ENCODE assay signal across 1 cellular context in the genomic region with DNA sequence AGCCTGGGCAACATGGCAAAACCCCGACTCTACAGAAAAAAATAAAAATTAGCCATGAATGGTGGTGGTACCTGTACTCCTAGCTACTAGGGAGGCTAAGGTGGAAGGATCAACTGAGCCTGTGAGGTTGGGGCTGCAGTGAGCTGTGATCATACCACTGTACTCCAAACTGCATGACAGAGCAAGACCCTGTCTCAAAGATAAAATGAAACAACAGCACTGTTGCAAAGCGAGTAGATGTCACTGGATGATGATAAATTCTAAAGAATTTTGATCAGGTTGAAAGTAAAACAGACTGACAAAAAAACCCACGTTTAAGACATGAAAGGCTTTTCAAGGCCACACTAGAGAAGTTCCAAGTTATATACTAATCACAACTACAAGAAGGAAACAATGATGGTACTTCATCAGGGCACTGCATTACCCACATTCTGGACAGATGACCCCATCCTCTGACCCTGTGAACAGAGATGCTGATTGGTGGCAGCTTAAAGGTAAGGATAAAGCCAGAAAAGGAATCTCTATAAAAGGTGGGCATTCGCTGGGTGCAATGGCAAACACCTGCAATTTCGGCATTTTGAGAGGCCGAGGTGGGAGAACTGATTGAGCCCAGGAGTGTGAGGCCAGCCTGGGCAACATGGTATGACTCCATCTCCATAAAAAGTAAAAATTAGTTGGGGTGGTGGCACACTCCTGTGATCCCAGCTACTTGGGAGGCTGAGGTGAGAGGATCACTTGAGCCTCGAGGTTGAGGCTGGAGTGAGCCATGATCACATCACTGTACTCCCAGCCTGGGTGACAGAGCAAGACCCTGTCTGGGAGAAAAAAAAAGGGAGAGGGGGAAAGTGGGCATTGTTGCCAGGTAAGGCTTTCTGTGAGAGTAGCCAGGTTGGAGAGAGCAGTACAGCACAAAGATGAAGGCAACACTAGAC.
TF ChIP-seq lines count a peak whose summit lies in the region.

No MANE protein-coding gene starts in this region.

TF ChIP-seq in HepG2, 621 proteins besides CTCF, POLR2A, EP300 and RAD21:
- TF ChIP-seq ZNF770 (CRISPR knock-in tag; IDR thresholded peaks at IDR 0.05) (peak; percentile 90), ZNF569 (CRISPR knock-in tag; IDR thresholded peaks at IDR 0.05; ENCODE audit: borderline replicate concordance) (no peak), HMG20A (CRISPR knock-in tag; IDR thresholded peaks at IDR 0.05; ENCODE audit: borderline replicate concordance) (no peak), E2F2 (CRISPR knock-in tag; IDR thresholded peaks at IDR 0.05; ENCODE audit: borderline replicate concordance) (no peak)
